ENCODE assay signal across 2 cellular contexts in the genomic region with DNA sequence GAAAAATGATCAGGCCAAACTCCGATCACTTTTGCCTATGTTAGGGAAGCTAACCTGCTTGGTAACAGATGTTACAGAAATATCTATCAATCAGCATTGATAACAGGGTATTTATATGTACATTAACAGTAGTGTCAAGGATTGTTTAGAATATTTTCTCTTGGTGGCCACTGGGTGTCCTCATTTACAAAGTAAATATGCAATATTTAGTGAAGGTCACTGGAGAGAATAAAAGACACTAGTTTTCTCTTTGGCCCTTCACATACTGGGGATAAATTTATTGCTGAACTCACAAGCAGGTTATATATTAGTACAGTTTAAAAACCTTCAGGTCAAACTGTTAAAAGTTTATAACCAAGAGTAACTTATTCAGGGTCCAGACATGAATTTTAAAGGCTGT.
A peak's percentile ranks its signal among the peaks of the same experiment; 100 is the strongest.
TF ChIP-seq lines count a peak whose summit lies in the region.

No MANE protein-coding gene starts in this region.

TF ChIP-seq in K562, 482 proteins besides CTCF, POLR2A, EP300 and RAD21:
- TF ChIP-seq FOXA3 (CRISPR knock-in tag; conservative IDR thresholded peaks at IDR 0.05 in 1 of 2, IDR thresholded peaks at IDR 0.05 in 1 of 2) = peak in 1 of 2 experiments; percentile 59; a peak in 1 of 4 replicates
- TF ChIP-seq BRD4 (IDR thresholded peaks at IDR 0.05) = no peak

TF ChIP-seq in HepG2, 621 proteins besides CTCF, POLR2A, EP300 and RAD21 (continued from another document):
- TF ChIP-seq, protein P1, sequence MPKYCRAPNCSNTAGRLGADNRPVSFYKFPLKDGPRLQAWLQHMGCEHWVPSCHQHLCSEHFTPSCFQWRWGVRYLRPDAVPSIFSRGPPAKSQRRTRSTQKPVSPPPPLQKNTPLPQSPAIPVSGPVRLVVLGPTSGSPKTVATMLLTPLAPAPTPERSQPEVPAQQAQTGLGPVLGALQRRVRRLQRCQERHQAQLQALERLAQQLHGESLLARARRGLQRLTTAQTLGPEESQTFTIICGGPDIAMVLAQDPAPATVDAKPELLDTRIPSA (CRISPR knock-in tag; IDR thresholded peaks at IDR 0.05; ENCODE audit: borderline replicate concordance) = no peak
- no peak for TF ChIP-seq SIX1 (CRISPR knock-in tag; IDR thresholded peaks at IDR 0.05; ENCODE audit: borderline replicate concordance)
- TF ChIP-seq, protein P2, sequence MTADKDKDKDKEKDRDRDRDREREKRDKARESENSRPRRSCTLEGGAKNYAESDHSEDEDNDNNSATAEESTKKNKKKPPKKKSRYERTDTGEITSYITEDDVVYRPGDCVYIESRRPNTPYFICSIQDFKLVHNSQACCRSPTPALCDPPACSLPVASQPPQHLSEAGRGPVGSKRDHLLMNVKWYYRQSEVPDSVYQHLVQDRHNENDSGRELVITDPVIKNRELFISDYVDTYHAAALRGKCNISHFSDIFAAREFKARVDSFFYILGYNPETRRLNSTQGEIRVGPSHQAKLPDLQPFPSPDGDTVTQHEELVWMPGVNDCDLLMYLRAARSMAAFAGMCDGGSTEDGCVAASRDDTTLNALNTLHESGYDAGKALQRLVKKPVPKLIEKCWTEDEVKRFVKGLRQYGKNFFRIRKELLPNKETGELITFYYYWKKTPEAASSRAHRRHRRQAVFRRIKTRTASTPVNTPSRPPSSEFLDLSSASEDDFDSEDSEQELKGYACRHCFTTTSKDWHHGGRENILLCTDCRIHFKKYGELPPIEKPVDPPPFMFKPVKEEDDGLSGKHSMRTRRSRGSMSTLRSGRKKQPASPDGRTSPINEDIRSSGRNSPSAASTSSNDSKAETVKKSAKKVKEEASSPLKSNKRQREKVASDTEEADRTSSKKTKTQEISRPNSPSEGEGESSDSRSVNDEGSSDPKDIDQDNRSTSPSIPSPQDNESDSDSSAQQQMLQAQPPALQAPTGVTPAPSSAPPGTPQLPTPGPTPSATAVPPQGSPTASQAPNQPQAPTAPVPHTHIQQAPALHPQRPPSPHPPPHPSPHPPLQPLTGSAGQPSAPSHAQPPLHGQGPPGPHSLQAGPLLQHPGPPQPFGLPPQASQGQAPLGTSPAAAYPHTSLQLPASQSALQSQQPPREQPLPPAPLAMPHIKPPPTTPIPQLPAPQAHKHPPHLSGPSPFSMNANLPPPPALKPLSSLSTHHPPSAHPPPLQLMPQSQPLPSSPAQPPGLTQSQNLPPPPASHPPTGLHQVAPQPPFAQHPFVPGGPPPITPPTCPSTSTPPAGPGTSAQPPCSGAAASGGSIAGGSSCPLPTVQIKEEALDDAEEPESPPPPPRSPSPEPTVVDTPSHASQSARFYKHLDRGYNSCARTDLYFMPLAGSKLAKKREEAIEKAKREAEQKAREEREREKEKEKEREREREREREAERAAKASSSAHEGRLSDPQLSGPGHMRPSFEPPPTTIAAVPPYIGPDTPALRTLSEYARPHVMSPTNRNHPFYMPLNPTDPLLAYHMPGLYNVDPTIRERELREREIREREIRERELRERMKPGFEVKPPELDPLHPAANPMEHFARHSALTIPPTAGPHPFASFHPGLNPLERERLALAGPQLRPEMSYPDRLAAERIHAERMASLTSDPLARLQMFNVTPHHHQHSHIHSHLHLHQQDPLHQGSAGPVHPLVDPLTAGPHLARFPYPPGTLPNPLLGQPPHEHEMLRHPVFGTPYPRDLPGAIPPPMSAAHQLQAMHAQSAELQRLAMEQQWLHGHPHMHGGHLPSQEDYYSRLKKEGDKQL (CRISPR knock-in tag; IDR thresholded peaks at IDR 0.05; ENCODE audit: low read depth) = no peak
- no peak for TF ChIP-seq SMAD1 (CRISPR knock-in tag; IDR thresholded peaks at IDR 0.05; ENCODE audit: borderline replicate concordance, low read depth)
- TF ChIP-seq JDP2 (CRISPR knock-in tag; IDR thresholded peaks at IDR 0.05; ENCODE audit: borderline replicate concordance) = no peak
- TF ChIP-seq ZNF619 (CRISPR knock-in tag; IDR thresholded peaks at IDR 0.05) = no peak
- no peak for TF ChIP-seq HNRNPL (IDR thresholded peaks at IDR 0.05; ENCODE audit: low read depth, low read length)
- no peak for TF ChIP-seq TCF7L2 (IDR thresholded peaks at IDR 0.05; ENCODE audit: low read depth, low read length)
- 0 out of 2 replicates have a peak, but pooled peaks have one; percentile 85 for TF ChIP-seq ZNF775 (CRISPR knock-in tag; IDR thresholded peaks at IDR 0.05; ENCODE audit: borderline replicate concordance)
- TF ChIP-seq, protein P3, sequence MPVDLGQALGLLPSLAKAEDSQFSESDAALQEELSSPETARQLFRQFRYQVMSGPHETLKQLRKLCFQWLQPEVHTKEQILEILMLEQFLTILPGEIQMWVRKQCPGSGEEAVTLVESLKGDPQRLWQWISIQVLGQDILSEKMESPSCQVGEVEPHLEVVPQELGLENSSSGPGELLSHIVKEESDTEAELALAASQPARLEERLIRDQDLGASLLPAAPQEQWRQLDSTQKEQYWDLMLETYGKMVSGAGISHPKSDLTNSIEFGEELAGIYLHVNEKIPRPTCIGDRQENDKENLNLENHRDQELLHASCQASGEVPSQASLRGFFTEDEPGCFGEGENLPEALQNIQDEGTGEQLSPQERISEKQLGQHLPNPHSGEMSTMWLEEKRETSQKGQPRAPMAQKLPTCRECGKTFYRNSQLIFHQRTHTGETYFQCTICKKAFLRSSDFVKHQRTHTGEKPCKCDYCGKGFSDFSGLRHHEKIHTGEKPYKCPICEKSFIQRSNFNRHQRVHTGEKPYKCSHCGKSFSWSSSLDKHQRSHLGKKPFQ (CRISPR knock-in tag; IDR thresholded peaks at IDR 0.05; ENCODE audit: insufficient replicate concordance) = no peak
- no peak for TF ChIP-seq JARID2 (CRISPR knock-in tag; IDR thresholded peaks at IDR 0.05; ENCODE audit: insufficient replicate concordance)
- TF ChIP-seq KLF12 (CRISPR knock-in tag; IDR thresholded peaks at IDR 0.05; ENCODE audit: borderline replicate concordance) = no peak
- TF ChIP-seq STAG1 (CRISPR knock-in tag; IDR thresholded peaks at IDR 0.05) = peak; percentile 48
- no peak for TF ChIP-seq FOXA1 (IDR thresholded peaks at IDR 0.05)
- peak; percentile 83 for TF ChIP-seq FOXA1 (CRISPR knock-in tag; IDR thresholded peaks at IDR 0.05)
- TF ChIP-seq, protein P4, sequence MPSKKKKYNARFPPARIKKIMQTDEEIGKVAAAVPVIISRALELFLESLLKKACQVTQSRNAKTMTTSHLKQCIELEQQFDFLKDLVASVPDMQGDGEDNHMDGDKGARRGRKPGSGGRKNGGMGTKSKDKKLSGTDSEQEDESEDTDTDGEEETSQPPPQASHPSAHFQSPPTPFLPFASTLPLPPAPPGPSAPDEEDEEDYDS (CRISPR knock-in tag; IDR thresholded peaks at IDR 0.05) = no peak
- TF ChIP-seq CHD4 (IDR thresholded peaks at IDR 0.05; ENCODE audit: borderline replicate concordance, low read length) = no peak
- no peak for TF ChIP-seq SMAD3 (CRISPR knock-in tag; IDR thresholded peaks at IDR 0.05)
- TF ChIP-seq, protein P5, sequence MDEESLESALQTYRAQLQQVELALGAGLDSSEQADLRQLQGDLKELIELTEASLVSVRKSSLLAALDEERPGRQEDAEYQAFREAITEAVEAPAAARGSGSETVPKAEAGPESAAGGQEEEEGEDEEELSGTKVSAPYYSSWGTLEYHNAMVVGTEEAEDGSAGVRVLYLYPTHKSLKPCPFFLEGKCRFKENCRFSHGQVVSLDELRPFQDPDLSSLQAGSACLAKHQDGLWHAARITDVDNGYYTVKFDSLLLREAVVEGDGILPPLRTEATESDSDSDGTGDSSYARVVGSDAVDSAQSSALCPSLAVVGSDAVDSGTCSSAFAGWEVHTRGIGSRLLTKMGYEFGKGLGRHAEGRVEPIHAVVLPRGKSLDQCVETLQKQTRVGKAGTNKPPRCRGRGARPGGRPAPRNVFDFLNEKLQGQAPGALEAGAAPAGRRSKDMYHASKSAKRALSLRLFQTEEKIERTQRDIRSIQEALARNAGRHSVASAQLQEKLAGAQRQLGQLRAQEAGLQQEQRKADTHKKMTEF (CRISPR knock-in tag; IDR thresholded peaks at IDR 0.05) = no peak
- TF ChIP-seq, protein P6, sequence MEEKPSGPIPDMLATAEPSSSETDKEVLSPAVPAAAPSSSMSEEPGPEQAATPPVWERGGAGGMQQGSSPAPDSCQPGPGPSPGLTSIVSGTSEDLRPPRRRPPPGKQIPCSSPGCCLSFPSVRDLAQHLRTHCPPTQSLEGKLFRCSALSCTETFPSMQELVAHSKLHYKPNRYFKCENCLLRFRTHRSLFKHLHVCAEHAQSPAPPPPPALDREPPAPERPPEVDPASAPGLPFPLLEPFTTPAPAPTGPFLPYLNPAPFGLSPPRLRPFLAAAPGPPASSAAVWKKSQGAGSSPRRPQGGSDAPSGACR (CRISPR knock-in tag; IDR thresholded peaks at IDR 0.05) = no peak
- peak; percentile 87 for TF ChIP-seq FOXA3 (CRISPR knock-in tag; IDR thresholded peaks at IDR 0.05)
